ENCODE assay signal across 28 cellular contexts in the genomic region with DNA sequence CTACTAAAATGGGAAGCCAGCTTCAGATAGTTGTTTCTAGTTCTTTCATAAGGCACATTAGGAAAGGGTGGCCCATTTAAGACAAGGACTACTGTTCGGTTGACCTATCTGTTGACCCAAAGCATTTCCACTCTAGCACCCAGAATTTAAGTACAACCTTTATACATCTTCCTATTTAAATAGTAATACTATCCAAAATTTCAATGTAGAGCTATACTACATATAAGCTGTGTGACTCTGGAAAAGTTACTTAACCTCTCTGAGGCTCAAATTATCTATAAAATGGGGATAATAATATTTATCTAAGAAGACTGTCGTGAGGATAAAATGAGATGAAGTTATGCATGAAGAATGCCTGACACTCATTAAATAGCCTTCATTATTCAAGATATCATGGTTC.
"Had no signal": no experiment of that assay in that cellular context is flagged by ENCODE, and none has a peak within 500 bp of the region (broad histone marks: within the 10 kb centered on the region; RNA-seq: fewer than 3 reads in every experiment).

No MANE protein-coding gene starts in this region.

- H3K4me1 ChIP-seq: neural progenitor cell, prostate gland, right atrium auricular region, spleen, stomach, thyroid gland, tibial nerve, upper lobe of left lung, vagina had no signal

- H3K27me3 Mint-ChIP-seq: naive thymus-derived CD4-positive, alpha-beta T cell; stimulated activated naive B cell treated with anti-CD40 and anti-IgM and Interleukin-4, amounts not matched to agents 10 μg/mL and 1 μg/mL and 100 μg/mL, for 72 hours; stimulated activated naive CD8-positive, alpha-beta T cell treated with anti-CD3 and anti-CD28 coated beads, Interleukin-15, Interleukin-2, amounts not matched to agents 100 ng/mL and 50 ng/mL, for 24 hours had no signal

- H3K9me3 Mint-ChIP-seq: natural killer cell; nephron; neural progenitor cell; stimulated activated effector memory CD8-positive, alpha-beta T cell treated with anti-CD3 and anti-CD28 coated beads, Interleukin-12 subunit alpha, Interleukin-12 subunit beta, amount 100 ng/mL, for 72 hours; stimulated activated naive B cell treated with anti-CD40 and anti-IgM and Interleukin-4, amounts not matched to agents 10 μg/mL and 1 μg/mL and 100 μg/mL, for 72 hours; stimulated activated naive CD8-positive, alpha-beta T cell treated with anti-CD3 and anti-CD28 coated beads, Interleukin-15, Interleukin-2, amounts not matched to agents 100 ng/mL and 50 ng/mL, for 24 hours had no signal

- H3K27me3 ChIP-seq: neural progenitor cell, ovary, right atrium auricular region, spleen, thyroid gland, upper lobe of left lung, vagina had no signal

- H3K36me3 Mint-ChIP-seq: naive thymus-derived CD4-positive, alpha-beta T cell; natural killer cell; neural progenitor cell; stimulated activated effector memory CD8-positive, alpha-beta T cell treated with anti-CD3 and anti-CD28 coated beads, Interleukin-12 subunit alpha, Interleukin-12 subunit beta, amount 100 ng/mL, for 72 hours; stimulated activated naive B cell treated with anti-CD40 and anti-IgM and Interleukin-4, amounts not matched to agents 10 μg/mL and 1 μg/mL and 100 μg/mL, for 72 hours had no signal

- H3K4me3 Mint-ChIP-seq: naive thymus-derived CD4-positive, alpha-beta T cell; natural killer cell; nephron; neural progenitor cell; stimulated activated effector memory CD8-positive, alpha-beta T cell treated with anti-CD3 and anti-CD28 coated beads, Interleukin-12 subunit alpha, Interleukin-12 subunit beta, amount 100 ng/mL, for 72 hours; stimulated activated naive B cell treated with anti-CD40 and anti-IgM and Interleukin-4, amounts not matched to agents 10 μg/mL and 1 μg/mL and 100 μg/mL, for 72 hours; stimulated activated naive CD8-positive, alpha-beta T cell treated with anti-CD3 and anti-CD28 coated beads, Interleukin-15, Interleukin-2, amounts not matched to agents 100 ng/mL and 50 ng/mL, for 24 hours had no signal

- H3K36me3 ChIP-seq: neural progenitor cell, ovary, prostate gland, right atrium auricular region, spleen, stomach, thoracic aorta, thyroid gland, tibial nerve, upper lobe of left lung, vagina had no signal

- H3K4me2 ChIP-seq: neural progenitor cell, smooth muscle cell had no signal

- DNase-seq: naive thymus-derived CD4-positive, alpha-beta T cell; natural killer cell; occipital lobe; ovary; retina; spleen; stimulated activated CD4-positive, alpha-beta T cell treated with anti-CD3 and anti-CD28 coated beads, Interleukin-12 subunit alpha, Interleukin-12 subunit beta, amount 100 ng/mL, for 4 hours; stimulated activated CD4-positive, alpha-beta T cell treated with anti-CD3 and anti-CD28 coated beads, Interleukin-2, amount 100 ng/mL, for 24 hours; stimulated activated CD4-positive, alpha-beta T cell treated with anti-CD3 and anti-CD28 coated beads, Interleukin-2, amount 100 ng/mL, for 48 hours; stimulated activated CD4-positive, alpha-beta T cell treated with anti-CD3 and anti-CD28 coated beads, Interleukin-4, amount 100 ng/mL, for 24 hours; stimulated activated naive B cell treated with anti-CD40 and anti-IgM and Interleukin-4, amounts not matched to agents 10 μg/mL and 1 μg/mL and 100 μg/mL, for 72 hours; stimulated activated naive CD4-positive, alpha-beta T cell treated with Interleukin-2 at 50 U/mL for 16 hours; stomach; thyroid gland; trophoblast cell; upper lobe of left lung had no signal

- H3K27ac Mint-ChIP-seq: naive thymus-derived CD4-positive, alpha-beta T cell; natural killer cell; neural progenitor cell; stimulated activated effector memory CD8-positive, alpha-beta T cell treated with anti-CD3 and anti-CD28 coated beads, Interleukin-12 subunit alpha, Interleukin-12 subunit beta, amount 100 ng/mL, for 72 hours; stimulated activated naive B cell treated with anti-CD40 and anti-IgM and Interleukin-4, amounts not matched to agents 10 μg/mL and 1 μg/mL and 100 μg/mL, for 72 hours had no signal

- H3K27ac ChIP-seq: neural progenitor cell, ovary, prostate gland, right atrium auricular region, skin epidermis, spleen, stomach, thoracic aorta, thyroid gland, tibial nerve, upper lobe of left lung, vagina had no signal

- FAIRE-seq: urothelium cell line had no signal

- H2AFZ ChIP-seq: neural progenitor cell had no signal

- H3K9me3 ChIP-seq: ovary, prostate gland, right atrium auricular region, spleen, stomach, thoracic aorta, thyroid gland, tibial nerve, upper lobe of left lung, vagina had no signal

- H3K9ac ChIP-seq: neural progenitor cell had no signal

- H3K4me3 ChIP-seq: neural progenitor cell, ovary, prostate gland, right atrium auricular region, skin epidermis, smooth muscle cell, spleen, stomach, thoracic aorta, thyroid gland, tibial nerve, upper lobe of left lung, vagina had no signal

- H3K4me1 Mint-ChIP-seq: natural killer cell, nephron had no signal
